In genomic region chr1:28323720-28324119, GRCh38 we compare ENCODE assay signal across 1 cellular context.
TF ChIP-seq lines count a peak whose summit lies in the region.

No MANE protein-coding gene starts in this region.

TF ChIP-seq in SK-N-SH, 30 proteins besides CTCF, POLR2A, EP300 and RAD21 (continued from another document):
- TF ChIP-seq IRF3 (IDR thresholded peaks at IDR 0.05; ENCODE audit: low read depth, low read length) = no peak
- TF ChIP-seq FOXM1 (IDR thresholded peaks at IDR 0.05; ENCODE audit: low read depth) = no peak
- no peak for TF ChIP-seq TEAD4 (IDR thresholded peaks at IDR 0.05; ENCODE audit: borderline replicate concordance, insufficient read depth)
- TF ChIP-seq GATA2 (CRISPR knock-in tag; IDR thresholded peaks at IDR 0.05) = 0 out of 2 replicates have a peak, but pooled peaks have one; percentile 40
- TF ChIP-seq NRF1 (IDR thresholded peaks at IDR 0.05; ENCODE audit: low read depth, low read length) = no peak
- TF ChIP-seq TAF1 (IDR thresholded peaks at IDR 0.05; ENCODE audit: borderline replicate concordance, low read depth, low read length) = no peak
- TF ChIP-seq MAX (IDR thresholded peaks at IDR 0.05; ENCODE audit: low read depth) = no peak
- TF ChIP-seq RCOR1 (IDR thresholded peaks at IDR 0.05; ENCODE audit: low read length) = peak; percentile 60; the same call in 1 of the 2 replicates
- TF ChIP-seq ZBTB33 (IDR thresholded peaks at IDR 0.05; ENCODE audit: borderline replicate concordance, low read depth) = no peak
